Comparison of ENCODE assay signal across 1 cellular context in genomic region chr3:46971151-46971550, GRCh38.
TF ChIP-seq lines count a peak whose summit lies in the region.

No MANE protein-coding gene starts in this region.

TF ChIP-seq in IMR-90, 13 proteins besides CTCF, POLR2A, EP300 and RAD21:
- no peak for TF ChIP-seq USF2 (IDR thresholded peaks at IDR 0.05; ENCODE audit: low read depth, low read length)
- no peak for TF ChIP-seq MAZ (IDR thresholded peaks at IDR 0.05; ENCODE audit: borderline replicate concordance, low read depth, low read length)
- TF ChIP-seq FOS (IDR thresholded peaks at IDR 0.05; ENCODE audit: low read depth, low read length) = no peak
- no peak for TF ChIP-seq MXI1 (IDR thresholded peaks at IDR 0.05; ENCODE audit: borderline replicate concordance, low read depth, low read length)
- no peak for TF ChIP-seq CEBPB (IDR thresholded peaks at IDR 0.05; ENCODE audit: low read depth, low read length)
- TF ChIP-seq CHD1 (IDR thresholded peaks at IDR 0.05; ENCODE audit: low read depth, low read length) = no peak
- no peak for TF ChIP-seq SMC3 (IDR thresholded peaks at IDR 0.05; ENCODE audit: low read depth, low read length)
- TF ChIP-seq NFE2L2 (IDR thresholded peaks at IDR 0.05; ENCODE audit: low read depth, low read length) = no peak
- TF ChIP-seq ELK1 (IDR thresholded peaks at IDR 0.05; ENCODE audit: borderline replicate concordance, low read depth, low read length) = no peak
- TF ChIP-seq RFX5 (IDR thresholded peaks at IDR 0.05; ENCODE audit: low read depth, low read length) = no peak
- TF ChIP-seq BHLHE40 (IDR thresholded peaks at IDR 0.05; ENCODE audit: low read depth, low read length) = no peak
- no peak for TF ChIP-seq RCOR1 (IDR thresholded peaks at IDR 0.05; ENCODE audit: insufficient replicate concordance, low read length)
